ENCODE assay signal across 1 cellular context in the genomic region with DNA sequence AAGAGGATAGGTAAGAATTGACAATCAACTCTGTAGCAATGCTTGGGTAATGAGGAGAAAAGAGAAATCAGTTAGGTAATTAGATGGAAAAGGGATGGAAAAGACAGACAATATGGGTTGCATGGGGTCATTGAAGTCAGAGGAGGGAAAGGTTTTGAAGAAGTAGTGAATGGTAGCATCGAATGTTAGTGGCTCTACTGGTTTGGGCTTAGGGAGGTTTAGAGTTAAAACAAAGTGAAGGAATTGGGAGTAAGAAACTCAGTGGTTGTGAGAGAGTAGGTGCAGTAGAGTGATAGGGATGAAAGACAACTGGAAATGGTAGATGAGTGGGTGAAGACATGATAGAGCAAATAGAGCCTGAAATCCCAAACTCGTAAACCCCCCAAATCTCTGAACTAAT.
TF ChIP-seq lines count a peak whose summit lies in the region.

No MANE protein-coding gene starts in this region.

TF ChIP-seq in HepG2, 621 proteins besides CTCF, POLR2A, EP300 and RAD21 (continued from another document):
- 0 out of 2 replicates have a peak, but pooled peaks have one; percentile 87 for TF ChIP-seq NBN (conservative IDR thresholded peaks at IDR 0.05)
- TF ChIP-seq ZNF282 (IDR thresholded peaks at IDR 0.05; ENCODE audit: partially characterized antibody): peak; percentile 60
- TF ChIP-seq KLF16 (CRISPR knock-in tag; IDR thresholded peaks at IDR 0.05): no peak
- TF ChIP-seq NR3C1 (CRISPR knock-in tag; IDR thresholded peaks at IDR 0.05): no peak
- no peak for TF ChIP-seq ZNF891 (CRISPR knock-in tag; IDR thresholded peaks at IDR 0.05)
- no peak for TF ChIP-seq TBX3 (IDR thresholded peaks at IDR 0.05; ENCODE audit: borderline replicate concordance)
- peak; percentile 58; the same call in 1 of the 2 replicates for TF ChIP-seq LCORL (IDR thresholded peaks at IDR 0.05)
- TF ChIP-seq LCORL (CRISPR knock-in tag; IDR thresholded peaks at IDR 0.05): no peak
- TF ChIP-seq, protein P1, sequence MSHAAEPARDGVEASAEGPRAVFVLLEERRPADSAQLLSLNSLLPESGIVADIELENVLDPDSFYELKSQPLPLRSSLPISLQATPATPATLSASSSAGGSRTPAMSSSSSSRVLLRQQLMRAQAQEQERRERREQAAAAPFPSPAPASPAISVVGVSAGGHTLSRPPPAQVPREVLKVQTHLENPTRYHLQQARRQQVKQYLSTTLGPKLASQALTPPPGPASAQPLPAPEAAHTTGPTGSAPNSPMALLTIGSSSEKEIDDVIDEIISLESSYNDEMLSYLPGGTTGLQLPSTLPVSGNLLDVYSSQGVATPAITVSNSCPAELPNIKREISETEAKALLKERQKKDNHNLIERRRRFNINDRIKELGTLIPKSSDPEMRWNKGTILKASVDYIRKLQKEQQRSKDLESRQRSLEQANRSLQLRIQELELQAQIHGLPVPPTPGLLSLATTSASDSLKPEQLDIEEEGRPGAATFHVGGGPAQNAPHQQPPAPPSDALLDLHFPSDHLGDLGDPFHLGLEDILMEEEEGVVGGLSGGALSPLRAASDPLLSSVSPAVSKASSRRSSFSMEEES (CRISPR knock-in tag; IDR thresholded peaks at IDR 0.05): no peak
- no peak for TF ChIP-seq IKZF4 (CRISPR knock-in tag; IDR thresholded peaks at IDR 0.05; ENCODE audit: borderline replicate concordance, low read depth, not compliant biosample characterization)
- peak; percentile 89; the same call in 1 of the 2 replicates for TF ChIP-seq SOX6 (IDR thresholded peaks at IDR 0.05)
- no peak for TF ChIP-seq SOX6 (CRISPR knock-in tag; IDR thresholded peaks at IDR 0.05)
- TF ChIP-seq, protein P2, sequence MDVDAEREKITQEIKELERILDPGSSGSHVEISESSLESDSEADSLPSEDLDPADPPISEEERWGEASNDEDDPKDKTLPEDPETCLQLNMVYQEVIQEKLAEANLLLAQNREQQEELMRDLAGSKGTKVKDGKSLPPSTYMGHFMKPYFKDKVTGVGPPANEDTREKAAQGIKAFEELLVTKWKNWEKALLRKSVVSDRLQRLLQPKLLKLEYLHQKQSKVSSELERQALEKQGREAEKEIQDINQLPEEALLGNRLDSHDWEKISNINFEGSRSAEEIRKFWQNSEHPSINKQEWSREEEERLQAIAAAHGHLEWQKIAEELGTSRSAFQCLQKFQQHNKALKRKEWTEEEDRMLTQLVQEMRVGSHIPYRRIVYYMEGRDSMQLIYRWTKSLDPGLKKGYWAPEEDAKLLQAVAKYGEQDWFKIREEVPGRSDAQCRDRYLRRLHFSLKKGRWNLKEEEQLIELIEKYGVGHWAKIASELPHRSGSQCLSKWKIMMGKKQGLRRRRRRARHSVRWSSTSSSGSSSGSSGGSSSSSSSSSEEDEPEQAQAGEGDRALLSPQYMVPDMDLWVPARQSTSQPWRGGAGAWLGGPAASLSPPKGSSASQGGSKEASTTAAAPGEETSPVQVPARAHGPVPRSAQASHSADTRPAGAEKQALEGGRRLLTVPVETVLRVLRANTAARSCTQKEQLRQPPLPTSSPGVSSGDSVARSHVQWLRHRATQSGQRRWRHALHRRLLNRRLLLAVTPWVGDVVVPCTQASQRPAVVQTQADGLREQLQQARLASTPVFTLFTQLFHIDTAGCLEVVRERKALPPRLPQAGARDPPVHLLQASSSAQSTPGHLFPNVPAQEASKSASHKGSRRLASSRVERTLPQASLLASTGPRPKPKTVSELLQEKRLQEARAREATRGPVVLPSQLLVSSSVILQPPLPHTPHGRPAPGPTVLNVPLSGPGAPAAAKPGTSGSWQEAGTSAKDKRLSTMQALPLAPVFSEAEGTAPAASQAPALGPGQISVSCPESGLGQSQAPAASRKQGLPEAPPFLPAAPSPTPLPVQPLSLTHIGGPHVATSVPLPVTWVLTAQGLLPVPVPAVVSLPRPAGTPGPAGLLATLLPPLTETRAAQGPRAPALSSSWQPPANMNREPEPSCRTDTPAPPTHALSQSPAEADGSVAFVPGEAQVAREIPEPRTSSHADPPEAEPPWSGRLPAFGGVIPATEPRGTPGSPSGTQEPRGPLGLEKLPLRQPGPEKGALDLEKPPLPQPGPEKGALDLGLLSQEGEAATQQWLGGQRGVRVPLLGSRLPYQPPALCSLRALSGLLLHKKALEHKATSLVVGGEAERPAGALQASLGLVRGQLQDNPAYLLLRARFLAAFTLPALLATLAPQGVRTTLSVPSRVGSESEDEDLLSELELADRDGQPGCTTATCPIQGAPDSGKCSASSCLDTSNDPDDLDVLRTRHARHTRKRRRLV (CRISPR knock-in tag; IDR thresholded peaks at IDR 0.05): no peak
- no peak for TF ChIP-seq ADNP (CRISPR knock-in tag; IDR thresholded peaks at IDR 0.05)
- no peak for TF ChIP-seq RFXANK (CRISPR knock-in tag; IDR thresholded peaks at IDR 0.05)
- TF ChIP-seq, protein P3, sequence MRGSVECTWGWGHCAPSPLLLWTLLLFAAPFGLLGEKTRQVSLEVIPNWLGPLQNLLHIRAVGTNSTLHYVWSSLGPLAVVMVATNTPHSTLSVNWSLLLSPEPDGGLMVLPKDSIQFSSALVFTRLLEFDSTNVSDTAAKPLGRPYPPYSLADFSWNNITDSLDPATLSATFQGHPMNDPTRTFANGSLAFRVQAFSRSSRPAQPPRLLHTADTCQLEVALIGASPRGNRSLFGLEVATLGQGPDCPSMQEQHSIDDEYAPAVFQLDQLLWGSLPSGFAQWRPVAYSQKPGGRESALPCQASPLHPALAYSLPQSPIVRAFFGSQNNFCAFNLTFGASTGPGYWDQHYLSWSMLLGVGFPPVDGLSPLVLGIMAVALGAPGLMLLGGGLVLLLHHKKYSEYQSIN (CRISPR knock-in tag; IDR thresholded peaks at IDR 0.05; ENCODE audit: borderline replicate concordance): no peak
- no peak for TF ChIP-seq HMG20B (CRISPR knock-in tag; conservative IDR thresholded peaks at IDR 0.05)
- no peak for TF ChIP-seq ZNF350 (CRISPR knock-in tag; IDR thresholded peaks at IDR 0.05; ENCODE audit: borderline replicate concordance, low read depth)
- TF ChIP-seq MAFG (CRISPR knock-in tag; IDR thresholded peaks at IDR 0.05): no peak
- TF ChIP-seq, protein P4, sequence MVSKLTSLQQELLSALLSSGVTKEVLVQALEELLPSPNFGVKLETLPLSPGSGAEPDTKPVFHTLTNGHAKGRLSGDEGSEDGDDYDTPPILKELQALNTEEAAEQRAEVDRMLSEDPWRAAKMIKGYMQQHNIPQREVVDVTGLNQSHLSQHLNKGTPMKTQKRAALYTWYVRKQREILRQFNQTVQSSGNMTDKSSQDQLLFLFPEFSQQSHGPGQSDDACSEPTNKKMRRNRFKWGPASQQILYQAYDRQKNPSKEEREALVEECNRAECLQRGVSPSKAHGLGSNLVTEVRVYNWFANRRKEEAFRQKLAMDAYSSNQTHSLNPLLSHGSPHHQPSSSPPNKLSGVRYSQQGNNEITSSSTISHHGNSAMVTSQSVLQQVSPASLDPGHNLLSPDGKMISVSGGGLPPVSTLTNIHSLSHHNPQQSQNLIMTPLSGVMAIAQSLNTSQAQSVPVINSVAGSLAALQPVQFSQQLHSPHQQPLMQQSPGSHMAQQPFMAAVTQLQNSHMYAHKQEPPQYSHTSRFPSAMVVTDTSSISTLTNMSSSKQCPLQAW (CRISPR knock-in tag; IDR thresholded peaks at IDR 0.05): no peak
- no peak for TF ChIP-seq NPAS2 (CRISPR knock-in tag; IDR thresholded peaks at IDR 0.05; ENCODE audit: borderline replicate concordance)
- TF ChIP-seq ZBTB7B (CRISPR knock-in tag; IDR thresholded peaks at IDR 0.05): no peak
- TF ChIP-seq ZSCAN9 (CRISPR knock-in tag; IDR thresholded peaks at IDR 0.05; ENCODE audit: borderline replicate concordance): no peak
- 0 out of 2 replicates have a peak, but pooled peaks have one; percentile 9 for TF ChIP-seq FOXK2 (IDR thresholded peaks at IDR 0.05)
- TF ChIP-seq, protein P5, sequence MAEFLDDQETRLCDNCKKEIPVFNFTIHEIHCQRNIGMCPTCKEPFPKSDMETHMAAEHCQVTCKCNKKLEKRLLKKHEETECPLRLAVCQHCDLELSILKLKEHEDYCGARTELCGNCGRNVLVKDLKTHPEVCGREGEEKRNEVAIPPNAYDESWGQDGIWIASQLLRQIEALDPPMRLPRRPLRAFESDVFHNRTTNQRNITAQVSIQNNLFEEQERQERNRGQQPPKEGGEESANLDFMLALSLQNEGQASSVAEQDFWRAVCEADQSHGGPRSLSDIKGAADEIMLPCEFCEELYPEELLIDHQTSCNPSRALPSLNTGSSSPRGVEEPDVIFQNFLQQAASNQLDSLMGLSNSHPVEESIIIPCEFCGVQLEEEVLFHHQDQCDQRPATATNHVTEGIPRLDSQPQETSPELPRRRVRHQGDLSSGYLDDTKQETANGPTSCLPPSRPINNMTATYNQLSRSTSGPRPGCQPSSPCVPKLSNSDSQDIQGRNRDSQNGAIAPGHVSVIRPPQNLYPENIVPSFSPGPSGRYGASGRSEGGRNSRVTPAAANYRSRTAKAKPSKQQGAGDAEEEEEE (CRISPR knock-in tag; IDR thresholded peaks at IDR 0.05; ENCODE audit: borderline replicate concordance): no peak
- TF ChIP-seq ZNF296 (CRISPR knock-in tag; conservative IDR thresholded peaks at IDR 0.05): no peak
- TF ChIP-seq HOXA5 (CRISPR knock-in tag; IDR thresholded peaks at IDR 0.05): no peak
